Comparison of ENCODE assay signal across 1 cellular context in genomic region chr15:90674476-90674875, GRCh38.
TF ChIP-seq lines count a peak whose summit lies in the region.

No MANE protein-coding gene starts in this region.

TF ChIP-seq in IMR-90, 13 proteins besides CTCF, POLR2A, EP300 and RAD21 (continued from another document):
- no peak for TF ChIP-seq USF2 (IDR thresholded peaks at IDR 0.05; ENCODE audit: low read depth, low read length)
- no peak for TF ChIP-seq CHD1 (IDR thresholded peaks at IDR 0.05; ENCODE audit: low read depth, low read length)
